ENCODE assay signal across 1 cellular context in genomic region chr10:69311309-69311708, GRCh38.
TF ChIP-seq lines count a peak whose summit lies in the region.

No MANE protein-coding gene starts in this region.

TF ChIP-seq in endothelial cell of umbilical vein, 7 proteins besides CTCF, POLR2A, EP300 and RAD21 (continued from another document):
- TF ChIP-seq GATA2 (IDR thresholded peaks at IDR 0.05; ENCODE audit: insufficient read depth, insufficient read length, low read depth, low read length) (no peak), EZH2 (IDR thresholded peaks at IDR 0.05; ENCODE audit: borderline replicate concordance, low read depth, low read length, severe bottlenecking) (no peak), JUN (IDR thresholded peaks at IDR 0.05; ENCODE audit: borderline replicate concordance, insufficient read depth, insufficient read length, low read depth) (no peak), FOS (IDR thresholded peaks at IDR 0.05; ENCODE audit: borderline replicate concordance, insufficient read depth, low read length) (no peak), POLR2AphosphoS5 (IDR thresholded peaks at IDR 0.05; ENCODE audit: insufficient read depth, low read depth, low read length) (no peak)
